In genomic region chr22:41532908-41533825, GRCh38 we compare ENCODE assay signal across 1 cellular context.
A peak's percentile ranks its signal among the peaks of the same experiment; 100 is the strongest.
TF ChIP-seq lines count a peak whose summit lies in the region.

No MANE protein-coding gene starts in this region.

TF ChIP-seq in HepG2, 621 proteins besides CTCF, POLR2A, EP300 and RAD21 (continued from another document):
- no peak for TF ChIP-seq HOXA9 (CRISPR knock-in tag; IDR thresholded peaks at IDR 0.05; ENCODE audit: borderline replicate concordance)
- TF ChIP-seq CENPX (CRISPR knock-in tag; IDR thresholded peaks at IDR 0.05): no peak
- TF ChIP-seq HBP1 (CRISPR knock-in tag; IDR thresholded peaks at IDR 0.05; ENCODE audit: low read depth): no peak
- no peak for TF ChIP-seq HMG20A (CRISPR knock-in tag; IDR thresholded peaks at IDR 0.05; ENCODE audit: borderline replicate concordance)
- TF ChIP-seq HNF4A (CRISPR knock-in tag; IDR thresholded peaks at IDR 0.05): no peak
- 0 out of 2 replicates have a peak, but pooled peaks have one; percentile 22 for TF ChIP-seq ZNF607 (CRISPR knock-in tag; IDR thresholded peaks at IDR 0.05; ENCODE audit: borderline replicate concordance)
- peak; percentile 36; the same call in 1 of the 2 replicates for TF ChIP-seq ZFX (CRISPR knock-in tag; IDR thresholded peaks at IDR 0.05; ENCODE audit: low read depth)
- peak; percentile 47; the same call in 1 of the 2 replicates for TF ChIP-seq SMC3 (IDR thresholded peaks at IDR 0.05; ENCODE audit: low read length)
- TF ChIP-seq ZNF296 (CRISPR knock-in tag; conservative IDR thresholded peaks at IDR 0.05): no peak
- no peak for TF ChIP-seq ZNF24 (IDR thresholded peaks at IDR 0.05)
- TF ChIP-seq AKNA (CRISPR knock-in tag; IDR thresholded peaks at IDR 0.05; ENCODE audit: borderline replicate concordance): no peak
- TF ChIP-seq HDAC6 (IDR thresholded peaks at IDR 0.05; ENCODE audit: low read depth, low read length): no peak
- TF ChIP-seq PHF21A (CRISPR knock-in tag; IDR thresholded peaks at IDR 0.05): no peak
- no peak for TF ChIP-seq ZNF589 (CRISPR knock-in tag; conservative IDR thresholded peaks at IDR 0.05)
- TF ChIP-seq PAX8 (CRISPR knock-in tag; IDR thresholded peaks at IDR 0.05; ENCODE audit: borderline replicate concordance): no peak
- TF ChIP-seq ZNF572 (CRISPR knock-in tag; IDR thresholded peaks at IDR 0.05): peak; percentile 78; the same call in 1 of the 2 replicates
- TF ChIP-seq, protein P1, sequence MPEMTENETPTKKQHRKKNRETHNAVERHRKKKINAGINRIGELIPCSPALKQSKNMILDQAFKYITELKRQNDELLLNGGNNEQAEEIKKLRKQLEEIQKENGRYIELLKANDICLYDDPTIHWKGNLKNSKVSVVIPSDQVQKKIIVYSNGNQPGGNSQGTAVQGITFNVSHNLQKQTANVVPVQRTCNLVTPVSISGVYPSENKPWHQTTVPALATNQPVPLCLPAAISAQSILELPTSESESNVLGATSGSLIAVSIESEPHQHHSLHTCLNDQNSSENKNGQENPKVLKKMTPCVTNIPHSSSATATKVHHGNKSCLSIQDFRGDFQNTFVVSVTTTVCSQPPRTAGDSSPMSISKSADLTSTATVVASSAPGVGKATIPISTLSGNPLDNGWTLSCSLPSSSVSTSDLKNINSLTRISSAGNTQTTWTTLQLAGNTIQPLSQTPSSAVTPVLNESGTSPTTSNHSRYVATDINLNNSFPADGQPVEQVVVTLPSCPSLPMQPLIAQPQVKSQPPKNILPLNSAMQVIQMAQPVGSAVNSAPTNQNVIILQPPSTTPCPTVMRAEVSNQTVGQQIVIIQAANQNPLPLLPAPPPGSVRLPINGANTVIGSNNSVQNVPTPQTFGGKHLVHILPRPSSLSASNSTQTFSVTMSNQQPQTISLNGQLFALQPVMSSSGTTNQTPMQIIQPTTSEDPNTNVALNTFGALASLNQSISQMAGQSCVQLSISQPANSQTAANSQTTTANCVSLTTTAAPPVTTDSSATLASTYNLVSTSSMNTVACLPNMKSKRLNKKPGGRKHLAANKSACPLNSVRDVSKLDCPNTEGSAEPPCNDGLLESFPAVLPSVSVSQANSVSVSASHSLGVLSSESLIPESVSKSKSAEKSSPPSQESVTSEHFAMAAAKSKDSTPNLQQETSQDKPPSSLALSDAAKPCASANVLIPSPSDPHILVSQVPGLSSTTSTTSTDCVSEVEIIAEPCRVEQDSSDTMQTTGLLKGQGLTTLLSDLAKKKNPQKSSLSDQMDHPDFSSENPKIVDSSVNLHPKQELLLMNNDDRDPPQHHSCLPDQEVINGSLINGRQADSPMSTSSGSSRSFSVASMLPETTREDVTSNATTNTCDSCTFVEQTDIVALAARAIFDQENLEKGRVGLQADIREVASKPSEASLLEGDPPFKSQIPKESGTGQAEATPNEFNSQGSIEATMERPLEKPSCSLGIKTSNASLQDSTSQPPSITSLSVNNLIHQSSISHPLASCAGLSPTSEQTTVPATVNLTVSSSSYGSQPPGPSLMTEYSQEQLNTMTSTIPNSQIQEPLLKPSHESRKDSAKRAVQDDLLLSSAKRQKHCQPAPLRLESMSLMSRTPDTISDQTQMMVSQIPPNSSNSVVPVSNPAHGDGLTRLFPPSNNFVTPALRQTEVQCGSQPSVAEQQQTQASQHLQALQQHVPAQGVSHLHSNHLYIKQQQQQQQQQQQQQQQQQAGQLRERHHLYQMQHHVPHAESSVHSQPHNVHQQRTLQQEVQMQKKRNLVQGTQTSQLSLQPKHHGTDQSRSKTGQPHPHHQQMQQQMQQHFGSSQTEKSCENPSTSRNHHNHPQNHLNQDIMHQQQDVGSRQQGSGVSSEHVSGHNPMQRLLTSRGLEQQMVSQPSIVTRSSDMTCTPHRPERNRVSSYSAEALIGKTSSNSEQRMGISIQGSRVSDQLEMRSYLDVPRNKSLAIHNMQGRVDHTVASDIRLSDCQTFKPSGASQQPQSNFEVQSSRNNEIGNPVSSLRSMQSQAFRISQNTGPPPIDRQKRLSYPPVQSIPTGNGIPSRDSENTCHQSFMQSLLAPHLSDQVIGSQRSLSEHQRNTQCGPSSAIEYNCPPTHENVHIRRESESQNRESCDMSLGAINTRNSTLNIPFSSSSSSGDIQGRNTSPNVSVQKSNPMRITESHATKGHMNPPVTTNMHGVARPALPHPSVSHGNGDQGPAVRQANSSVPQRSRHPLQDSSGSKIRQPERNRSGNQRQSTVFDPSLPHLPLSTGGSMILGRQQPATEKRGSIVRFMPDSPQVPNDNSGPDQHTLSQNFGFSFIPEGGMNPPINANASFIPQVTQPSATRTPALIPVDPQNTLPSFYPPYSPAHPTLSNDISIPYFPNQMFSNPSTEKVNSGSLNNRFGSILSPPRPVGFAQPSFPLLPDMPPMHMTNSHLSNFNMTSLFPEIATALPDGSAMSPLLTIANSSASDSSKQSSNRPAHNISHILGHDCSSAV (CRISPR knock-in tag; IDR thresholded peaks at IDR 0.05; ENCODE audit: borderline replicate concordance): no peak
- TF ChIP-seq ARNT (IDR thresholded peaks at IDR 0.05): no peak
